30 cellular contexts compared by ENCODE assay signal in the genomic region with DNA sequence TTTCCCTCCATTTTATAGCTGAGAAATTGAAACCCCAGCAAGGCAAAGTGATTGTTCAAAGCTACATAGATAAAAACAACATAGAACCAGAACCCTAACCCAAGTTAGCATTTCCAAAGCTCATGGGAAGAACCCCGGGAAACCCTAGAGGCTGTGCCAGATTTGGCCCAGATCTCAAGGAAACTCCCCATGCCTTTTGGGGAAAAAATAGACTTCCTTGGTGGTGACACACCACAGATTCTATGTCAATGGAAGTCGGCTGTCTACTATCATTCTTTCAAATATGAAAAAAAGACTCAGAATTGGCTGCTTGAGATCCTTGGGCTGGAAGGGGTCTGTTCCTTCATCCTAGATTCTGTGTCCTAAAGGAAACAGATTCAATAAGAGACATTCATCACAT. TPM values are rescaled to one million over a fixed set of nuclear protein-coding genes. Genes with fewer than 3 reads are reported as not detected.
A peak's percentile ranks its signal among the peaks of the same experiment; 100 is the strongest.
DNase-seq lines count a peak whose midpoint lies in the region; ATAC-seq and TF ChIP-seq lines count a peak whose summit lies in the region.
"Had no signal": no experiment of that assay in that cellular context is flagged by ENCODE, and none has a peak within 500 bp of the region (broad histone marks: within the 10 kb centered on the region; RNA-seq: fewer than 3 reads in every experiment).

No MANE protein-coding gene starts in this region.

- H3K4me3 ChIP-seq in heart right ventricle (peak overlapping the region in 2 of 10 donors; percentile 9 to 13), fibroblast of mammary gland (ENCODE audit: control insufficient read depth, low read depth, low read length) (peak overlapping the region; percentile 14), sigmoid colon (no peak overlapping the region), transverse colon (no peak overlapping the region)
- H3K4me3 ChIP-seq: neural progenitor cell, right lobe of liver had no signal

- TF ChIP-seq POLR2A in sigmoid colon (IDR thresholded peaks at IDR 0.05) (no peak), transverse colon (IDR thresholded peaks at IDR 0.05) (no peak)

- TF ChIP-seq EP300 in sigmoid colon (IDR thresholded peaks at IDR 0.05) (no peak), transverse colon (IDR thresholded peaks at IDR 0.05; ENCODE audit: low read depth) (no peak)

- H3K4me1 ChIP-seq in heart right ventricle, result peaks cover 7 to 76% (median 43%) of the 10 kb centered on the region in 9 donors
- peaks cover 0 to 100% (median 83%) of the 10 kb centered on the region in 4 donors for H3K4me1 ChIP-seq in sigmoid colon
- H3K4me1 ChIP-seq in transverse colon, result peaks cover 0 to 34% (median 4%) of the 10 kb centered on the region in 4 donors
- H3K4me1 ChIP-seq: neural progenitor cell, right lobe of liver had no signal

- intact Hi-C loops in heart right ventricle (cut with DNase I), result loop anchor here in 6 of 10 donors (5.0 to 10.0 kb wide), 5 partner anchors 81 to 281 kb away; no protein-coding TSS in a partner anchor
- intact Hi-C loops in cardiac septum (cut with DNase I), result loop anchor here (5.0 kb wide), 2 partner anchors 83 to 198 kb away; no protein-coding TSS in a partner anchor
- intact Hi-C loops in sigmoid colon (cut with DNase I), result no loop called here
- intact Hi-C loops in transverse colon (cut with DNase I; ENCODE audit: low total_unique reads), result no loop called here

- 58 to 60% methylated on average over 2 of the region's 2 CpGs for WGBS in heart right ventricle, 2 donors
- WGBS in sigmoid colon, 2 donors, result 84 to 88% methylated on average over 2 of the region's 2 CpGs
- 56 to 63% methylated on average over 2 of the region's 2 CpGs for WGBS in transverse colon (ENCODE audit: low coverage in 1 of 2), 2 donors

- H3K9me3 ChIP-seq in heart right ventricle (no peaks in the 10 kb centered on the region), sigmoid colon (no peaks in the 10 kb centered on the region), transverse colon (no peaks in the 10 kb centered on the region)
- H3K9me3 ChIP-seq: right lobe of liver had no signal

- no peaks in the 10 kb centered on the region for H3K36me3 ChIP-seq in heart right ventricle
- H3K36me3 ChIP-seq in sigmoid colon, result peaks cover 0 to 5% (median 0%) of the 10 kb centered on the region in 4 donors
- H3K36me3 ChIP-seq in transverse colon, result no peaks in the 10 kb centered on the region
- H3K36me3 ChIP-seq: neural progenitor cell, right lobe of liver had no signal

- ATAC-seq in heart right ventricle (no peak), GM18873 (IDR thresholded peaks at IDR 0.05; ENCODE audit: low FRiP score, unreplicated experiment) (no peak), HG03045 (IDR thresholded peaks at IDR 0.05; ENCODE audit: unreplicated experiment) (no peak)
- ATAC-seq: activated CD4-positive, CD25-positive, alpha-beta regulatory T cell treated with anti-CD3 and anti-CD28 coated beads, Interleukin-2, amount 50 U/mL, for 24 hours; activated CD8-positive, alpha-beta memory T cell treated with anti-CD3 and anti-CD28 coated beads, Interleukin-2, amount 10 ng/mL, durations not matched to agents 7 days and 5 days; activated T-cell treated with anti-CD3 and anti-CD28 coated beads, Interleukin-2, amount 50 U/mL, for 4 hours; left colon; PC-3; right lobe of liver; stimulated activated memory B cell treated with anti-CD40 and anti-IgM and Interleukin-4, amounts not matched to agents 10 μg/mL and 1 μg/mL and 100 μg/mL, for 72 hours had no signal

- H3K27ac ChIP-seq in heart right ventricle (peak overlapping the region in 8 of 10 donors; percentile 5 to 63 (median 53)), sigmoid colon (peak overlapping the region; percentile 84 to 96 (median 94)), transverse colon (peak overlapping the region; percentile 25 to 95 (median 56))
- H3K27ac ChIP-seq: neural progenitor cell, right lobe of liver had no signal

- DNase-seq in heart right ventricle (no peak), cardiac septum (ENCODE audit: low spot score) (no peak), fibroblast of mammary gland (ENCODE audit: low read depth) (peak; percentile 63), sigmoid colon (no peak), transverse colon (no peak), NCI-H2107 treated with DMSO at 0.1 percent for 48 hours (lab: John Stamatoyannopoulos, UW; ENCODE audit: unreplicated experiment) (no peak)
- DNase-seq: activated CD4-positive, alpha-beta T cell treated with anti-CD3 and anti-CD28 coated beads, Interleukin-2, amount 50 U/mL, for 4 hours; activated CD8-positive, alpha-beta memory T cell treated with anti-CD3 and anti-CD28 coated beads, Interleukin-2, amount 10 ng/mL, durations not matched to agents 7 days and 5 days; activated gamma-delta T cell; activated naive CD8-positive, alpha-beta T cell treated with anti-CD3 and anti-CD28 coated beads, Interleukin-2, amount 10 ng/mL, durations not matched to agents 7 days and 5 days; activated T-cell treated with anti-CD3 and anti-CD28 coated beads, Interleukin-2, amount 50 U/mL, for 4 hours; CD4-positive, alpha-beta memory T cell; EL; erythroblast; immature natural killer cell; KG1; left colon; NCI-H1105 treated with DMSO at 0.1 percent for 48 hours; NCI-H187 treated with DMSO at 0.1 percent for 48 hours; NCI-H2171 treated with DMSO at 0.1 percent for 48 hours; NCI-H526; PC-3; right lobe of liver; stimulated activated CD4-positive, alpha-beta T cell treated with anti-CD3 and anti-CD28 coated beads, Interleukin-15, amount 100 ng/mL, for 24 hours; T-helper 2 cell had no signal

- in situ Hi-C loops in transverse colon (cut with MboI; ENCODE audit: low pct_ligation_motif_present in 1 of 4, low pct_unique_long_range_greater_than_20kb in 1 of 4, low sequenced_read_pairs in 3 of 4), result loop anchor here in 2 of 4 donors (25.0 kb wide), 1 partner anchor 243 kb away; no protein-coding TSS in a partner anchor

- H3K27me3 ChIP-seq in heart right ventricle (peaks cover 0 to 11% (median 0%) of the 10 kb centered on the region in 7 donors), sigmoid colon (no peaks in the 10 kb centered on the region), transverse colon (peaks cover 13% of the 10 kb centered on the region)
- H3K27me3 ChIP-seq: neural progenitor cell, right lobe of liver had no signal

- no peak for TF ChIP-seq CTCF in heart right ventricle (IDR thresholded peaks at IDR 0.05)
- no peak for TF ChIP-seq CTCF in fibroblast of mammary gland (conservative IDR thresholded peaks at IDR 0.05; ENCODE audit: control insufficient read depth, insufficient read depth, low read depth, low read length)
- no peak for TF ChIP-seq CTCF in sigmoid colon (IDR thresholded peaks at IDR 0.05)
- no peak for TF ChIP-seq CTCF in transverse colon (IDR thresholded peaks at IDR 0.05)

RNA-seq across cellular contexts. Expression of gene COL6A3, which starts 8.4 kb away (rescaled TPM):
- total RNA-seq in heart right ventricle (100 to 1,000 TPM in 2 of 10 donors, 10 to 100 TPM in 8; 27.7 to 222 (median 47.5) TPM), cardiac septum (89.5 TPM), sigmoid colon (100 to 1,000 TPM; 233 to 715 (median 381) TPM), transverse colon (100 to 1,000 TPM in 1 of 4 donors, 10 to 100 TPM in 3; 68.1 to 261 (median 75.6) TPM)
- polyA plus RNA-seq in heart right ventricle (100 to 1,000 TPM in 1 of 2 donors, 10 to 100 TPM in 1; 33.5 to 116 TPM), sigmoid colon (10 to 100 TPM in 1 of 3 donors, 1 to 10 TPM in 2; 2.8 to 66.9 (median 9.0) TPM)

Comparison
In these comparisons a context has a peak if more than half of its experiments do, and no peak if none do; other contexts are left out.
1. intact Hi-C loops: an anchor here in heart right ventricle (5.0 to 10.0 kb wide) and cardiac septum (5.0 kb wide); none called in sigmoid colon and transverse colon.